11 cellular contexts compared by ENCODE assay signal in genomic region chr2:8049851-8050571, GRCh38.
DNase-seq lines count a peak whose midpoint lies in the region; ATAC-seq, FAIRE-seq and TF ChIP-seq lines count a peak whose summit lies in the region.
"Had no signal": no experiment of that assay in that cellular context is flagged by ENCODE, and none has a peak within 500 bp of the region (broad histone marks: within the 10 kb centered on the region; RNA-seq: fewer than 3 reads in every experiment).

No MANE protein-coding gene starts in this region.

- H3K27ac Mint-ChIP-seq in activated naive CD8-positive, alpha-beta T cell treated with anti-CD3 and anti-CD28 coated beads, Interleukin-2, amount 10 ng/mL, durations not matched to agents 7 days and 5 days: peak overlapping the region; percentile 18
- H3K27ac Mint-ChIP-seq: IgD-negative memory B cell, T-cell had no signal

- no peak for DNase-seq in GM12891 (ENCODE audit: insufficient read length, low spot score)
- no peak for DNase-seq in activated naive CD8-positive, alpha-beta T cell treated with anti-CD3 and anti-CD28 coated beads, Interleukin-2, amount 10 ng/mL, durations not matched to agents 7 days and 5 days
- no peak for DNase-seq in cerebellum (ENCODE audit: low spot score)
- no peak for DNase-seq in NCI-H226
- DNase-seq in H7: no peak
- no peak for DNase-seq in ureter (ENCODE audit: low spot score)
- DNase-seq: dermis blood vessel endothelial cell, T-cell had no signal

- H3K4me3 ChIP-seq in H7 (ENCODE audit: insufficient read depth, low read depth, low read length): no peak overlapping the region

- ATAC-seq in GM19455 (IDR thresholded peaks at IDR 0.05; ENCODE audit: unreplicated experiment): peak; percentile 96
- peak; percentile 85 for ATAC-seq in HG03108 (IDR thresholded peaks at IDR 0.05; ENCODE audit: unreplicated experiment)
- peak; percentile 73 for ATAC-seq in activated naive CD8-positive, alpha-beta T cell treated with anti-CD3 and anti-CD28 coated beads, Interleukin-2, amount 10 ng/mL, durations not matched to agents 7 days and 5 days (ENCODE audit: low read depth)
- ATAC-seq: T-cell had no signal

- no peaks in the 10 kb centered on the region for H3K27me3 Mint-ChIP-seq in activated naive CD8-positive, alpha-beta T cell treated with anti-CD3 and anti-CD28 coated beads, Interleukin-2, amount 10 ng/mL, durations not matched to agents 7 days and 5 days
- H3K27me3 Mint-ChIP-seq: T-cell had no signal

- FAIRE-seq in GM12891 (lab: Jason Lieb, UNC): peak; percentile 87

- no peaks in the 10 kb centered on the region for H3K36me3 ChIP-seq in H7 (replicated peaks; ENCODE audit: control insufficient read depth, insufficient read depth, low read length)

- H3K4me3 Mint-ChIP-seq in activated naive CD8-positive, alpha-beta T cell treated with anti-CD3 and anti-CD28 coated beads, Interleukin-2, amount 10 ng/mL, durations not matched to agents 7 days and 5 days: no peak overlapping the region
- H3K4me3 Mint-ChIP-seq: T-cell had no signal

- TF ChIP-seq POLR2A in GM12891 (IDR thresholded peaks at IDR 0.05; ENCODE audit: low read depth, low read length): no peak

- POLR2A ChIA-PET in activated naive CD8-positive, alpha-beta T cell treated with anti-CD3 and anti-CD28 coated beads, Interleukin-2, amount 10 ng/mL, durations not matched to agents 7 days and 5 days (lab: Charles Lee): no interaction called here

- H3K27me3 ChIP-seq in H7 (ENCODE audit: control insufficient read depth, insufficient read depth, low read length): no peaks in the 10 kb centered on the region

- peaks cover 6% of the 10 kb centered on the region for H3K36me3 Mint-ChIP-seq in activated naive CD8-positive, alpha-beta T cell treated with anti-CD3 and anti-CD28 coated beads, Interleukin-2, amount 10 ng/mL, durations not matched to agents 7 days and 5 days
- H3K36me3 Mint-ChIP-seq: IgD-negative memory B cell, T-cell had no signal

- peaks cover 5% of the 10 kb centered on the region for H3K9me3 Mint-ChIP-seq in activated naive CD8-positive, alpha-beta T cell treated with anti-CD3 and anti-CD28 coated beads, Interleukin-2, amount 10 ng/mL, durations not matched to agents 7 days and 5 days
- H3K9me3 Mint-ChIP-seq: IgD-negative memory B cell, T-cell had no signal

- H3K4me1 Mint-ChIP-seq in activated naive CD8-positive, alpha-beta T cell treated with anti-CD3 and anti-CD28 coated beads, Interleukin-2, amount 10 ng/mL, durations not matched to agents 7 days and 5 days: peaks cover 6% of the 10 kb centered on the region
- H3K4me1 Mint-ChIP-seq: IgD-negative memory B cell had no signal

TF ChIP-seq in GM12891, 5 proteins besides CTCF, POLR2A, EP300 and RAD21:
- no peak for TF ChIP-seq PAX5 (IDR thresholded peaks at IDR 0.05; ENCODE audit: insufficient read depth, low read length, severe bottlenecking)
- TF ChIP-seq SPI1 (IDR thresholded peaks at IDR 0.05; ENCODE audit: low read depth, low read length): 0 out of 2 replicates have a peak, but pooled peaks have one; percentile 41
TF ChIP-seq in GM12891: peak in this region for 1.
